11 cellular contexts compared by ENCODE assay signal in the genomic region with DNA sequence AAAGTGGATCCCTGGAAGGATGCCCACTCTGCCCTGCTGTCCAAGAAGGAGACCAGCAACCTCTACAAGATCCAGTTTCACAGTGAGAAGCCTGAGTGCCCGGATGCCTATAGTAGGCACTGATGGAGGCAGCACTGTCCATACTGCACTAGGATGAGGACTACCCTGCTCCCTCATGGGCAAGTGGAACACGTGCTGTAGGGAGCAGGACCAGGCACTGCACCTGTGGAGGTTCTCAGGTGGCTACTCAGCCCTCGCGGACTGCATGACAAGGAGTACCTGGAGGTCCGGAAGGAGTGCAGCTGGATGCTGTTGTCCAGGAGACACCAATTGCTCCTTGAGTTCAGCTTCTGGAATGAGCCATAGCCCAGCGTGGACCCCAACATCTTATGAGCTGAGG.
"Had no signal": no experiment of that assay in that cellular context is flagged by ENCODE, and none has a peak within 500 bp of the region (broad histone marks: within the 10 kb centered on the region; RNA-seq: fewer than 3 reads in every experiment).

No MANE protein-coding gene starts in this region.

- H2AFZ ChIP-seq: GM23248, GM23338 had no signal

- H3K9ac ChIP-seq: GM23248 had no signal

- H3K9me3 Mint-ChIP-seq: HFFc6 had no signal

- H3K27ac Mint-ChIP-seq: GM23338, H9, HFFc6 had no signal

- H3K4me3 ChIP-seq: GM23248, GM23338, HAP-1 had no signal

- ATAC-seq: GM23338, HCT116 had no signal

- H3K4me2 ChIP-seq: GM23338 had no signal

- H3K27ac ChIP-seq: GM23248 had no signal

- H3K9me3 ChIP-seq: HAP-1 had no signal

- H3K4me1 ChIP-seq: HAP-1 had no signal

- H3K4me3 Mint-ChIP-seq: GM23338, H9, HFFc6 had no signal

- H3K36me3 ChIP-seq: HAP-1 had no signal

- DNase-seq: GM23248, GOT3, H7, H9, HCEC 1CT, HFFc6 had no signal

- FAIRE-seq: H1, H54 had no signal
